8 cellular contexts compared by ENCODE assay signal in genomic region chr18:46173393-46174316, GRCh38.
DNase-seq lines count a peak whose midpoint lies in the region; ATAC-seq and TF ChIP-seq lines count a peak whose summit lies in the region.

No MANE protein-coding gene starts in this region.

- peak overlapping the region; percentile 23 to 70 for H3K27ac ChIP-seq in ovary
- H3K27ac ChIP-seq in thyroid gland = peak overlapping the region; percentile 94 to 97 (median 94)

- peak overlapping the region; percentile 93 for H3K4me3 ChIP-seq in ovary
- H3K4me3 ChIP-seq in thyroid gland (replicated peaks in 1 of 3) = peak overlapping the region; percentile 68 to 92 (median 77)

- H3K27ac Mint-ChIP-seq in activated naive CD8-positive, alpha-beta T cell treated with anti-CD3 and anti-CD28 coated beads for 36 hours = peak overlapping the region; percentile 99

- peak; percentile 23 for TF ChIP-seq POLR2A in ovary (IDR thresholded peaks at IDR 0.05)
- TF ChIP-seq POLR2A in thyroid gland (IDR thresholded peaks at IDR 0.05) = peak in 1 of 2 donors; percentile 78

- H3K27me3 Mint-ChIP-seq in activated naive CD8-positive, alpha-beta T cell treated with anti-CD3 and anti-CD28 coated beads for 36 hours = no peaks in the 10 kb centered on the region

- H3K36me3 ChIP-seq in ovary (no peaks in the 10 kb centered on the region), thyroid gland (no peaks in the 10 kb centered on the region)

- H3K27me3 ChIP-seq in ovary (no peaks in the 10 kb centered on the region), thyroid gland (no peaks in the 10 kb centered on the region)

- no peak for TF ChIP-seq EP300 in ovary (IDR thresholded peaks at IDR 0.05)

- H3K36me3 Mint-ChIP-seq in activated naive CD8-positive, alpha-beta T cell treated with anti-CD3 and anti-CD28 coated beads for 36 hours = peaks cover 34% of the 10 kb centered on the region

- H3K4me1 ChIP-seq in ovary (ENCODE audit: insufficient read depth) (peaks cover 4% of the 10 kb centered on the region), thyroid gland (peaks cover 10 to 18% of the 10 kb centered on the region in 2 donors)

- ATAC-seq in HG02642 (IDR thresholded peaks at IDR 0.05; ENCODE audit: poor library complexity, unreplicated experiment) (peak; percentile 86), SK-N-SH treated with all-trans-retinoic acid at 6 μM for 48 hours (peak; percentile 95), Right ventricle myocardium inferior (peak; percentile 98)

- TF ChIP-seq CTCF in GM12872 (IDR thresholded peaks at IDR 0.05; ENCODE audit: insufficient read depth, low read depth, low read length) = peak; percentile 90
- TF ChIP-seq CTCF in ovary (IDR thresholded peaks at IDR 0.05) = peak; percentile 57 to 77 (median 62)
- TF ChIP-seq CTCF in thyroid gland (IDR thresholded peaks at IDR 0.05) = peak; percentile 54 to 85 (median 78)

- peak overlapping the region; percentile 95 for H3K4me3 Mint-ChIP-seq in activated naive CD8-positive, alpha-beta T cell treated with anti-CD3 and anti-CD28 coated beads for 36 hours

- intact Hi-C loops in Right ventricle myocardium inferior (cut with DNase I) = loop anchor here (2.0 to 5.0 kb wide), 4 partner anchors 41 to 485 kb away; no protein-coding TSS in a partner anchor
- intact Hi-C loops in ovary (cut with DNase I) = loop anchor here in 2 of 4 donors (10.0 kb wide), 3 partner anchors 51 to 491 kb away; partner anchors contain the start of gene LOXHD1 (in 1 of the 2)
- intact Hi-C loops in thyroid gland (cut with DNase I) = no loop called here

- 0 to 1% (median 0%) methylated on average over 75 to 90 of the region's 90 CpGs for WGBS in ovary, 3 donors
- WGBS in thyroid gland, 2 donors = 0% methylated on average over 11 to 47 of the region's 90 CpGs

- H3K9me3 ChIP-seq in ovary (no peaks in the 10 kb centered on the region), thyroid gland (no peaks in the 10 kb centered on the region)

- H3K4me1 Mint-ChIP-seq in activated naive CD8-positive, alpha-beta T cell treated with anti-CD3 and anti-CD28 coated beads for 36 hours = peaks cover 43% of the 10 kb centered on the region

- no peaks in the 10 kb centered on the region for H3K9me3 Mint-ChIP-seq in activated naive CD8-positive, alpha-beta T cell treated with anti-CD3 and anti-CD28 coated beads for 36 hours

- DNase-seq in NCI-H1092 treated with DMSO at 0.1 percent for 48 hours (lab: John Stamatoyannopoulos, UW) (peak; percentile 96), Right ventricle myocardium inferior (ENCODE audit: missing footprints) (peak; percentile 98), ovary (peak; percentile 86 to 93 (median 89)), thyroid gland (peak; percentile 92 to 95)
- DNase-seq in activated naive CD8-positive, alpha-beta T cell treated with anti-CD3 and anti-CD28 coated beads for 36 hours = peak; percentile 96

TF ChIP-seq in SK-N-SH treated with all-trans-retinoic acid at 6 μM for 48 hours, 23 proteins besides CTCF, POLR2A, EP300 and RAD21:
- TF ChIP-seq TOX (CRISPR knock-in tag; IDR thresholded peaks at IDR 0.05; ENCODE audit: borderline replicate concordance) (no peak), BACH2 (CRISPR knock-in tag; IDR thresholded peaks at IDR 0.05; ENCODE audit: borderline replicate concordance) (no peak), ZFP3 (CRISPR knock-in tag; IDR thresholded peaks at IDR 0.05) (no peak), TCF4 (CRISPR knock-in tag; IDR thresholded peaks at IDR 0.05; ENCODE audit: borderline replicate concordance) (0 out of 2 replicates have a peak, but pooled peaks have one; percentile 13)

Comparison
In these comparisons a context has a peak if more than half of its experiments do, and no peak if none do; other contexts are left out.
1. Peak in every context shown above with its lines: DNase-seq, ATAC-seq, H3K4me3 ChIP-seq and H3K27ac ChIP-seq.